Comparison of ENCODE assay signal across 14 cellular contexts in the genomic region with DNA sequence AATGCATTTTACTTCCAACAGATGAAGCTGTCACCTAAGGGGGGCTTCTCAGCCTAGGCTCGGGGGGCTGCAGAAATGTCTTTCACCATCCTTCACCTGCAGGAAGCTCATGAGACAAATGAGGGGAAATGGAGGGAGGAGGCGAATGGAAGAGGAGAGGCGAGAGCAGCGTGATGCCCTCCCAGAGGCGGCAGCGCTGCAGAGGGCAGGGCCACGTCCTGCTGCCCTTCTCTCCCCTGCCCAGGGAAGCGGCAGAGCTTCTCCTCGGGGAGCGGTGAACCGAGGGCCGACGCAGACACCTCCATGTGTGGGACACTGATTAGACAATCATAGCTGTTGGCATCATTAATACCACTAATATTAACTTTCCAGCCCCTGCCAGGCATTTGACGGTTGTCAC.
DNase-seq lines count a peak whose midpoint lies in the region; ATAC-seq and TF ChIP-seq lines count a peak whose summit lies in the region.
"Had no signal": no experiment of that assay in that cellular context is flagged by ENCODE, and none has a peak within 500 bp of the region (broad histone marks: within the 10 kb centered on the region; RNA-seq: fewer than 3 reads in every experiment).

No MANE protein-coding gene starts in this region.

- H4K20me1 ChIP-seq in SK-N-SH (ENCODE audit: insufficient read depth) (no peaks in the 10 kb centered on the region), neural progenitor cell (ENCODE audit: low read depth) (no peaks in the 10 kb centered on the region)
- H4K20me1 ChIP-seq: BLaER1 had no signal

- H3K36me3 Mint-ChIP-seq in neural progenitor cell = no peaks in the 10 kb centered on the region

- CTCF ChIA-PET in SK-N-SH (lab: Yijun Ruan, JAX) = interaction anchor here (1.0 to 9.4 kb wide), 22 partner anchors 8 to 752 kb away, joined by 3 to 72 read pairs (median 5); partner anchors contain the start of gene DICER1

- intact Hi-C loops in spleen (cut with DNase I; ENCODE audit: low total_unique reads) = no loop called here

- H3K27ac Mint-ChIP-seq in neural progenitor cell = no peak overlapping the region

- no peak for TF ChIP-seq EP300 in SK-N-SH (IDR thresholded peaks at IDR 0.05; ENCODE audit: borderline replicate concordance in 1 of 2, low read depth in 1 of 2, low read length in 1 of 2)

- no peak overlapping the region for H3K27ac ChIP-seq in SK-N-SH (ENCODE audit: low read depth in 2 of 2, low read length in 1 of 2)
- no peak overlapping the region for H3K27ac ChIP-seq in neural progenitor cell
- no peak overlapping the region for H3K27ac ChIP-seq in spleen
- H3K27ac ChIP-seq: 22Rv1, BLaER1, GM23248 had no signal

- POLR2A ChIA-PET in SK-N-SH (lab: Yijun Ruan, JAX) = no interaction called here

- H3K27me3 Mint-ChIP-seq in neural progenitor cell (ENCODE audit: insufficient read depth, low read depth) = peaks cover 13% of the 10 kb centered on the region

- H3K4me3 Mint-ChIP-seq in neural progenitor cell = peak overlapping the region; percentile 50

- H3F3A ChIP-seq in SK-N-SH (replicated peaks; ENCODE audit: insufficient read depth) (no peaks in the 10 kb centered on the region), neural progenitor cell (ENCODE audit: low read depth) (peaks cover 6% of the 10 kb centered on the region)

- H3K9me3 ChIP-seq in SK-N-SH = no peaks in the 10 kb centered on the region
- no peaks in the 10 kb centered on the region for H3K9me3 ChIP-seq in neural progenitor cell (ENCODE audit: low read depth)
- no peaks in the 10 kb centered on the region for H3K9me3 ChIP-seq in spleen
- H3K9me3 ChIP-seq: HAP-1 had no signal

- H3K4me3 ChIP-seq in SK-N-SH (ENCODE audit: low read depth in 2 of 2, low read length in 1 of 2) (no peak overlapping the region), neural progenitor cell (no peak overlapping the region), spleen (no peak overlapping the region)
- H3K4me3 ChIP-seq: BLaER1, GM23248, HAP-1 had no signal

- no peaks in the 10 kb centered on the region for H3K27me3 ChIP-seq in SK-N-SH (ENCODE audit: insufficient read depth)
- peaks cover 31% of the 10 kb centered on the region for H3K27me3 ChIP-seq in neural progenitor cell
- peaks cover 0 to 30% (median 5%) of the 10 kb centered on the region in 7 donors for H3K27me3 ChIP-seq in spleen (replicated peaks in 1 of 7)
- H3K27me3 ChIP-seq: BLaER1 had no signal

- H3K9me2 ChIP-seq in SK-N-SH = no peaks in the 10 kb centered on the region

- H2AFZ ChIP-seq in SK-N-SH (ENCODE audit: low read depth) = no peak overlapping the region
- H2AFZ ChIP-seq in neural progenitor cell (replicated peaks) = no peak overlapping the region

- no peak overlapping the region for H3K4me2 ChIP-seq in SK-N-SH
- no peak overlapping the region for H3K4me2 ChIP-seq in neural progenitor cell

- ATAC-seq in SK-N-SH treated with all-trans-retinoic acid at 6 μM for 48 hours (no peak), GM21825 (IDR thresholded peaks at IDR 0.05; ENCODE audit: unreplicated experiment) (no peak)

- WGBS in SK-N-SH (ENCODE audit: low lambda C conversion rate) = 83% methylated on average over 12 of the region's 14 CpGs
- 53 to 74% (median 65%) methylated on average over 14 of the region's 14 CpGs for WGBS in spleen, 5 donors

- TF ChIP-seq CTCF in SK-N-SH (IDR thresholded peaks at IDR 0.05) (no peak), neural progenitor cell (IDR thresholded peaks at IDR 0.05) (no peak), spleen (IDR thresholded peaks at IDR 0.05 in 8 of 11, conservative IDR thresholded peaks at IDR 0.05 in 3 of 11) (no peak)

- H3K4me1 ChIP-seq in SK-N-SH (ENCODE audit: control insufficient read depth in 1 of 2, insufficient read depth in 2 of 2, low read depth in 1 of 2, low read length in 1 of 2) = peaks cover 0 to 6% of the 10 kb centered on the region in 2 experiments; a peak in 1 of 4 replicates
- H3K4me1 ChIP-seq in neural progenitor cell = peaks cover 15% of the 10 kb centered on the region
- peaks cover 0 to 13% (median 8%) of the 10 kb centered on the region in 6 donors for H3K4me1 ChIP-seq in spleen
- H3K4me1 ChIP-seq: HAP-1 had no signal

- DNase-seq in SK-N-SH (peak; percentile 11), neural progenitor cell (ENCODE audit: low spot score) (no peak), spleen (peak; percentile 56), UCSD-AML1 (lab: John Stamatoyannopoulos, UW; ENCODE audit: unreplicated experiment) (no peak), NCI-H2029 (lab: John Stamatoyannopoulos, UW) (no peak)
- DNase-seq: DMS53, GF-D8, GM23248, IMR-90 had no signal

- H3K36me3 ChIP-seq in SK-N-SH (replicated peaks in 1 of 2; ENCODE audit: control insufficient read depth in 1 of 2, insufficient read depth in 2 of 2, low read length in 1 of 2) (no peaks in the 10 kb centered on the region), neural progenitor cell (no peaks in the 10 kb centered on the region), spleen (no peaks in the 10 kb centered on the region)
- H3K36me3 ChIP-seq: BLaER1, HAP-1 had no signal

- H3K9me3 Mint-ChIP-seq in neural progenitor cell = no peaks in the 10 kb centered on the region

- no peak for TF ChIP-seq POLR2A in spleen (IDR thresholded peaks at IDR 0.05)

- H3K9ac ChIP-seq in SK-N-SH (no peak overlapping the region), neural progenitor cell (no peak overlapping the region)
- H3K9ac ChIP-seq: BLaER1 had no signal

- peaks cover 16% of the 10 kb centered on the region for H3K4me1 Mint-ChIP-seq in neural progenitor cell

- no peak for TF ChIP-seq RAD21 in SK-N-SH (IDR thresholded peaks at IDR 0.05; ENCODE audit: low read length)

- H3K79me2 ChIP-seq in SK-N-SH (ENCODE audit: insufficient read depth) (no peaks in the 10 kb centered on the region), neural progenitor cell (ENCODE audit: low read depth) (no peaks in the 10 kb centered on the region)

TF ChIP-seq in SK-N-SH, 30 proteins besides CTCF, POLR2A, EP300 and RAD21:
- TF ChIP-seq POLR2AphosphoS5 (IDR thresholded peaks at IDR 0.05; ENCODE audit: low read depth, low read length) (no peak), FOSL2 (IDR thresholded peaks at IDR 0.05; ENCODE audit: borderline replicate concordance, low read depth) (no peak), SMC3 (IDR thresholded peaks at IDR 0.05; ENCODE audit: low read depth, low read length) (no peak), RXRA (IDR thresholded peaks at IDR 0.05; ENCODE audit: borderline replicate concordance, low read depth) (no peak), TAF1 (IDR thresholded peaks at IDR 0.05; ENCODE audit: borderline replicate concordance, low read depth, low read length) (no peak), FOXJ3 (CRISPR knock-in tag; IDR thresholded peaks at IDR 0.05) (no peak), MXI1 (IDR thresholded peaks at IDR 0.05; ENCODE audit: low read depth, low read length) (no peak)

TF ChIP-seq in SK-N-SH treated with all-trans-retinoic acid at 6 μM for 48 hours, 23 proteins besides CTCF, POLR2A, EP300 and RAD21 (continues in another document):
- TF ChIP-seq RARB (CRISPR knock-in tag; IDR thresholded peaks at IDR 0.05) (no peak), ISL1 (CRISPR knock-in tag; IDR thresholded peaks at IDR 0.05) (no peak), SNAI2 (CRISPR knock-in tag; IDR thresholded peaks at IDR 0.05) (no peak), GLIS3 (CRISPR knock-in tag; IDR thresholded peaks at IDR 0.05) (no peak), ZNF565 (CRISPR knock-in tag; conservative IDR thresholded peaks at IDR 0.05; ENCODE audit: low read depth) (no peak), ZNF8 (CRISPR knock-in tag; IDR thresholded peaks at IDR 0.05) (no peak), CSDC2 (CRISPR knock-in tag; IDR thresholded peaks at IDR 0.05) (no peak), ZFP3 (CRISPR knock-in tag; IDR thresholded peaks at IDR 0.05) (no peak)
- TF ChIP-seq, protein P1, sequence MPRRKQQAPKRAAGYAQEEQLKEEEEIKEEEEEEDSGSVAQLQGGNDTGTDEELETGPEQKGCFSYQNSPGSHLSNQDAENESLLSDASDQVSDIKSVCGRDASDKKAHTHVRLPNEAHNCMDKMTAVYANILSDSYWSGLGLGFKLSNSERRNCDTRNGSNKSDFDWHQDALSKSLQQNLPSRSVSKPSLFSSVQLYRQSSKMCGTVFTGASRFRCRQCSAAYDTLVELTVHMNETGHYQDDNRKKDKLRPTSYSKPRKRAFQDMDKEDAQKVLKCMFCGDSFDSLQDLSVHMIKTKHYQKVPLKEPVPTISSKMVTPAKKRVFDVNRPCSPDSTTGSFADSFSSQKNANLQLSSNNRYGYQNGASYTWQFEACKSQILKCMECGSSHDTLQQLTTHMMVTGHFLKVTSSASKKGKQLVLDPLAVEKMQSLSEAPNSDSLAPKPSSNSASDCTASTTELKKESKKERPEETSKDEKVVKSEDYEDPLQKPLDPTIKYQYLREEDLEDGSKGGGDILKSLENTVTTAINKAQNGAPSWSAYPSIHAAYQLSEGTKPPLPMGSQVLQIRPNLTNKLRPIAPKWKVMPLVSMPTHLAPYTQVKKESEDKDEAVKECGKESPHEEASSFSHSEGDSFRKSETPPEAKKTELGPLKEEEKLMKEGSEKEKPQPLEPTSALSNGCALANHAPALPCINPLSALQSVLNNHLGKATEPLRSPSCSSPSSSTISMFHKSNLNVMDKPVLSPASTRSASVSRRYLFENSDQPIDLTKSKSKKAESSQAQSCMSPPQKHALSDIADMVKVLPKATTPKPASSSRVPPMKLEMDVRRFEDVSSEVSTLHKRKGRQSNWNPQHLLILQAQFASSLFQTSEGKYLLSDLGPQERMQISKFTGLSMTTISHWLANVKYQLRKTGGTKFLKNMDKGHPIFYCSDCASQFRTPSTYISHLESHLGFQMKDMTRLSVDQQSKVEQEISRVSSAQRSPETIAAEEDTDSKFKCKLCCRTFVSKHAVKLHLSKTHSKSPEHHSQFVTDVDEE (CRISPR knock-in tag; IDR thresholded peaks at IDR 0.05) = no peak
- TF ChIP-seq, protein P2, sequence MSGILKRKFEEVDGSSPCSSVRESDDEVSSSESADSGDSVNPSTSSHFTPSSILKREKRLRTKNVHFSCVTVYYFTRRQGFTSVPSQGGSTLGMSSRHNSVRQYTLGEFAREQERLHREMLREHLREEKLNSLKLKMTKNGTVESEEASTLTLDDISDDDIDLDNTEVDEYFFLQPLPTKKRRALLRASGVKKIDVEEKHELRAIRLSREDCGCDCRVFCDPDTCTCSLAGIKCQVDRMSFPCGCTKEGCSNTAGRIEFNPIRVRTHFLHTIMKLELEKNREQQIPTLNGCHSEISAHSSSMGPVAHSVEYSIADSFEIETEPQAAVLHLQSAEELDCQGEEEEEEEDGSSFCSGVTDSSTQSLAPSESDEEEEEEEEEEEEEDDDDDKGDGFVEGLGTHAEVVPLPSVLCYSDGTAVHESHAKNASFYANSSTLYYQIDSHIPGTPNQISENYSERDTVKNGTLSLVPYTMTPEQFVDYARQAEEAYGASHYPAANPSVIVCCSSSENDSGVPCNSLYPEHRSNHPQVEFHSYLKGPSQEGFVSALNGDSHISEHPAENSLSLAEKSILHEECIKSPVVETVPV (CRISPR knock-in tag; IDR thresholded peaks at IDR 0.05) = no peak

Comparison
In these comparisons a context has a peak if more than half of its experiments do, and no peak if none do; other contexts are left out.
1. DNase-seq: peak in SK-N-SH (single experiment) and spleen (single experiment); none in neural progenitor cell (single experiment), UCSD-AML1 (single experiment) and NCI-H2029 (single experiment).